ENCODE assay signal across 23 cellular contexts in genomic region chr10:129547583-129547982, GRCh38.
DNase-seq lines count a peak whose midpoint lies in the region; ATAC-seq and TF ChIP-seq lines count a peak whose summit lies in the region.
"Had no signal": no experiment of that assay in that cellular context is flagged by ENCODE, and none has a peak within 500 bp of the region (broad histone marks: within the 10 kb centered on the region; RNA-seq: fewer than 3 reads in every experiment).

No MANE protein-coding gene starts in this region.

- H3K27ac ChIP-seq in psoas muscle = no peak overlapping the region
- H3K27ac ChIP-seq in substantia nigra (ENCODE audit: low read depth, low read length, poor library complexity, severe bottlenecking) = no peak overlapping the region
- H3K27ac ChIP-seq: 22Rv1, PC-9, RWPE1, SK-N-MC had no signal

- H3K27me3 ChIP-seq in psoas muscle (ENCODE audit: insufficient read depth in 3 of 3, low read length in 2 of 3) = no peaks in the 10 kb centered on the region

- in situ Hi-C loops in GM13977 (cut with MboI; ENCODE audit: low pct_unique_long_range_greater_than_20kb, low sequenced_read_pairs, unreplicated experiment) = no loop called here

- intact Hi-C loops in left ventricle myocardium superior (cut with micrococcal nuclease) (no loop called here), cardiac septum (cut with DNase I) (no loop called here), psoas muscle (cut with DNase I) (loop anchor here in 1 of 2 donors (10.0 kb wide), 1 partner anchor 513 kb away; no protein-coding TSS in a partner anchor)

- no peak for TF ChIP-seq CTCF in psoas muscle (IDR thresholded peaks at IDR 0.05)
- TF ChIP-seq CTCF in GM13977 (IDR thresholded peaks at IDR 0.05; ENCODE audit: extremely low read depth, insufficient read depth, missing control alignments) = no peak

- ATAC-seq in left ventricle myocardium superior = peak; percentile 19
- ATAC-seq in psoas muscle = peak in 3 of 4 donors; percentile 34 to 65 (median 65)
- ATAC-seq: CD8-positive, alpha-beta T cell had no signal

- no peaks in the 10 kb centered on the region for H3K9me3 ChIP-seq in psoas muscle

- DNase-seq in left ventricle myocardium superior (no peak), cardiac septum (ENCODE audit: low spot score) (no peak), fibroblast of gingiva (ENCODE audit: low read depth) (peak; percentile 5), psoas muscle (no peak), GM13977 (ENCODE audit: low spot score) (no peak), NCI-H1105 (lab: John Stamatoyannopoulos, UW) (no peak), substantia nigra (lab: John Stamatoyannopoulos, UW) (no peak), iPS-NIHi11 (ENCODE audit: low spot score) (no peak)
- DNase-seq: ACHN; C1 segment of cervical spinal cord; CD8-positive, alpha-beta T cell; GF-D8; Karpas-422; MV-4-11; NCI-H1694; NCI-H2081 treated with DMSO at 0.1 percent for 48 hours; NCI-H446; NCI-H526; PC-9; SHP77 treated with DMSO at 0.1 percent for 48 hours had no signal

- no peak overlapping the region for H3K4me3 ChIP-seq in psoas muscle
- H3K4me3 ChIP-seq: PC-9, SK-N-MC had no signal

- H3K36me3 ChIP-seq in psoas muscle (ENCODE audit: insufficient read depth in 1 of 2, low read depth in 1 of 2) = no peaks in the 10 kb centered on the region

- peaks cover 28% of the 10 kb centered on the region for H3K4me1 ChIP-seq in psoas muscle

- 31 to 50% (median 34%) methylated on average over 7 of the region's 7 CpGs for WGBS in psoas muscle, 3 donors
